In genomic region chr6:7529141-7529540, GRCh38 we compare ENCODE assay signal across 14 cellular contexts.
"Had no signal": no experiment of that assay in that cellular context is flagged by ENCODE, and none has a peak within 500 bp of the region (broad histone marks: within the 10 kb centered on the region; RNA-seq: fewer than 3 reads in every experiment).

No MANE protein-coding gene starts in this region.

- ATAC-seq: T-helper 17 cell, WTC11 had no signal

- H3K4me1 ChIP-seq: tibial artery, vagina had no signal

- H3K27ac Mint-ChIP-seq: activated CD4-positive, alpha-beta memory T cell treated with anti-CD3 and anti-CD28 coated beads, Interleukin-2, amount 10 ng/mL, durations not matched to agents 7 days and 5 days; activated naive CD4-positive, alpha-beta T cell treated with anti-CD3 and anti-CD28 coated beads, Interleukin-2, amount 10 ng/mL, durations not matched to agents 7 days and 5 days; activated T-cell treated with anti-CD3 and anti-CD28 coated beads, Interleukin-2, amount 50 U/mL, for 24 hours; T-helper 17 cell; WTC11 had no signal

- H3K9me3 Mint-ChIP-seq: activated CD4-positive, alpha-beta memory T cell treated with anti-CD3 and anti-CD28 coated beads, Interleukin-2, amount 10 ng/mL, durations not matched to agents 7 days and 5 days; activated naive CD4-positive, alpha-beta T cell treated with anti-CD3 and anti-CD28 coated beads, Interleukin-2, amount 10 ng/mL, durations not matched to agents 7 days and 5 days; activated T-cell treated with anti-CD3 and anti-CD28 coated beads, Interleukin-2, amount 50 U/mL, for 24 hours had no signal

- DNase-seq: activated CD4-positive, alpha-beta memory T cell treated with anti-CD3 and anti-CD28 coated beads, Interleukin-2, amount 10 ng/mL, durations not matched to agents 7 days and 5 days; activated CD4-positive, alpha-beta T cell treated with anti-CD3 and anti-CD28 coated beads for 4 hours; activated naive CD4-positive, alpha-beta T cell treated with anti-CD3 and anti-CD28 coated beads, Interleukin-2, amount 10 ng/mL, durations not matched to agents 7 days and 5 days; activated T-cell treated with anti-CD3 and anti-CD28 coated beads, Interleukin-2, amount 50 U/mL, for 24 hours; glutamatergic neuron; hypothalamus; retina; stimulated activated CD4-positive, alpha-beta T cell treated with anti-CD3 and anti-CD28 coated beads, Interleukin-4, amount 100 ng/mL, for 24 hours; stimulated activated naive CD4-positive, alpha-beta T cell; T-helper 17 cell; tibial artery had no signal

- H3K36me3 ChIP-seq: tibial artery, vagina had no signal

- H3K27me3 ChIP-seq: vagina had no signal

- H3K36me3 Mint-ChIP-seq: activated naive CD4-positive, alpha-beta T cell treated with anti-CD3 and anti-CD28 coated beads, Interleukin-2, amount 10 ng/mL, durations not matched to agents 7 days and 5 days; WTC11 had no signal

- H3K4me1 Mint-ChIP-seq: activated CD4-positive, alpha-beta memory T cell treated with anti-CD3 and anti-CD28 coated beads, Interleukin-2, amount 10 ng/mL, durations not matched to agents 7 days and 5 days; activated naive CD4-positive, alpha-beta T cell treated with anti-CD3 and anti-CD28 coated beads, Interleukin-2, amount 10 ng/mL, durations not matched to agents 7 days and 5 days; T-helper 17 cell had no signal

- H3K4me3 Mint-ChIP-seq: activated CD4-positive, alpha-beta memory T cell treated with anti-CD3 and anti-CD28 coated beads, Interleukin-2, amount 10 ng/mL, durations not matched to agents 7 days and 5 days; activated naive CD4-positive, alpha-beta T cell treated with anti-CD3 and anti-CD28 coated beads, Interleukin-2, amount 10 ng/mL, durations not matched to agents 7 days and 5 days; activated T-cell treated with anti-CD3 and anti-CD28 coated beads, Interleukin-2, amount 50 U/mL, for 24 hours; T-helper 17 cell; WTC11 had no signal

- H3K9me3 ChIP-seq: tibial artery, vagina had no signal

- H3K4me3 ChIP-seq: skin epidermis, tibial artery, vagina had no signal
